1 cellular context compared by ENCODE assay signal in the genomic region with DNA sequence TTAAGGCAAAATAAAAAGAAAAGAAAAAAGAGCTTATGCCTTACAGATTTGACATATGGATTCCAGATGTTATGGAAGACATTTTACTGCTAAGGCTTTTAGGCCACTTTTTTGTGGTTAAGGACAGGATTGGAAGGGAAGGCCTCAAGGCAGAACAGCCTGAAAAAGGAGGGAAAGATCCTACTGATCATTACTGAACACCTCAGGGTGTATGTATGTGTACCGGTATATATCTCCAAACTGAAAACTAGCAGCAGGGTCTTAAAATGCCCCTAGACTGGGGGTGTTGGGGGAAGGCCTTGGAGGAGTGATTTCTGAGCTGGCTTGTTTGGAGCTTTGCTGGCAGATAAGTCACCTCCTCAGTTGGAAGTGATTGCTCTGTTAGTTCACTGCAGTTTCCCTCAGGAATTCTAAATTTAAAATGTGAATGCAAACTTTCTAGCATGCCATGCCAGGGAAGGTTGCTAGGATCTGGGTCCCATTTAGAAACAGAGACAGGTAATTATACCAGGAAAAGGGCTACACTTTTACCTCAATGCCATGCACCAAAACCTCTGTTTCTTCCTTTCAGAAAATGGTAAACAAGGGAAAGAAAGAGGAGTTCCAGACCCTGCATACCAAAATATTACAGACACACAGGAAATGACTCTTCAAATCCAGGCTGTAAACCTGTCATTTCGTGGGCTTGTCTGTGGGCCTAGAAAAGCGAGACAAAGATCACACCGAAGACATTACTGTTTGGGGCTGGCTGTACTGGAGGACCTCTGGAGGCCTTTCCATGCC.
TF ChIP-seq lines count a peak whose summit lies in the region.

No MANE protein-coding gene starts in this region.

TF ChIP-seq in K562, 482 proteins besides CTCF, POLR2A, EP300 and RAD21 (continued from another document and continues in another):
- TF ChIP-seq PHTF2 (CRISPR knock-in tag; IDR thresholded peaks at IDR 0.05) = no peak
- TF ChIP-seq ZFX (CRISPR knock-in tag; IDR thresholded peaks at IDR 0.05) = peak; percentile 69
- 0 out of 2 replicates have a peak, but pooled peaks have one; percentile 41 for TF ChIP-seq SMARCE1 (IDR thresholded peaks at IDR 0.05)
- TF ChIP-seq MIER1 (IDR thresholded peaks at IDR 0.05; ENCODE audit: low read depth) = no peak
- no peak for TF ChIP-seq SMARCC2 (IDR thresholded peaks at IDR 0.05; ENCODE audit: low read depth)
- no peak for TF ChIP-seq GABPB2 (CRISPR knock-in tag; conservative IDR thresholded peaks at IDR 0.05)
- TF ChIP-seq NR2C1 (IDR thresholded peaks at IDR 0.05) = no peak
- peak; percentile 8; the same call in 1 of the 2 replicates for TF ChIP-seq NR2C1 (tag; IDR thresholded peaks at IDR 0.05)
- TF ChIP-seq DMBX1 (CRISPR knock-in tag; IDR thresholded peaks at IDR 0.05; ENCODE audit: borderline replicate concordance) = peak; percentile 46
- peak; percentile 31; the same call in 1 of the 2 replicates for TF ChIP-seq CBFA2T3 (IDR thresholded peaks at IDR 0.05)
- no peak for TF ChIP-seq NCOA1 (IDR thresholded peaks at IDR 0.05; ENCODE audit: low read depth)
- 0 out of 2 replicates have a peak, but pooled peaks have one; percentile 59 for TF ChIP-seq ZNF197 (CRISPR knock-in tag; IDR thresholded peaks at IDR 0.05; ENCODE audit: low read depth)
- peak; percentile 57; the same call in 1 of the 2 replicates for TF ChIP-seq SMARCA4 (IDR thresholded peaks at IDR 0.05)
- peak; percentile 52; the same call in 1 of the 2 replicates for TF ChIP-seq POLR2H (tag; IDR thresholded peaks at IDR 0.05; ENCODE audit: low read depth)
- no peak for TF ChIP-seq NR2C2 (CRISPR knock-in tag; IDR thresholded peaks at IDR 0.05)
- peak; percentile 3; the same call in 1 of the 2 replicates for TF ChIP-seq NR2C2 (tag; IDR thresholded peaks at IDR 0.05)
- peak; percentile 48 for TF ChIP-seq HDAC3 (IDR thresholded peaks at IDR 0.05; ENCODE audit: borderline replicate concordance, partially characterized antibody)
- TF ChIP-seq SMAD1 (IDR thresholded peaks at IDR 0.05; ENCODE audit: low read depth, low read length, partially characterized antibody) = no peak
- no peak for TF ChIP-seq ZNF217 (CRISPR knock-in tag; IDR thresholded peaks at IDR 0.05)
- TF ChIP-seq, protein P1, sequence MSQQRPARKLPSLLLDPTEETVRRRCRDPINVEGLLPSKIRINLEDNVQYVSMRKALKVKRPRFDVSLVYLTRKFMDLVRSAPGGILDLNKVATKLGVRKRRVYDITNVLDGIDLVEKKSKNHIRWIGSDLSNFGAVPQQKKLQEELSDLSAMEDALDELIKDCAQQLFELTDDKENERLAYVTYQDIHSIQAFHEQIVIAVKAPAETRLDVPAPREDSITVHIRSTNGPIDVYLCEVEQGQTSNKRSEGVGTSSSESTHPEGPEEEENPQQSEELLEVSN (IDR thresholded peaks at IDR 0.05; ENCODE audit: borderline replicate concordance in 1 of 2, extremely low read depth in 1 of 2, insufficient read depth in 1 of 2, insufficient read length in 1 of 2, low read depth in 1 of 2, low read length in 1 of 2, poor library complexity in 1 of 2, severe bottlenecking in 1 of 2) = peak in 1 of 2 experiments; percentile 15
- TF ChIP-seq, protein P2, sequence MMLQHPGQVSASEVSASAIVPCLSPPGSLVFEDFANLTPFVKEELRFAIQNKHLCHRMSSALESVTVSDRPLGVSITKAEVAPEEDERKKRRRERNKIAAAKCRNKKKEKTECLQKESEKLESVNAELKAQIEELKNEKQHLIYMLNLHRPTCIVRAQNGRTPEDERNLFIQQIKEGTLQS (IDR thresholded peaks at IDR 0.05) = 0 out of 2 replicates have a peak, but pooled peaks have one; percentile 11
- TF ChIP-seq, protein P2 (CRISPR knock-in tag; conservative IDR thresholded peaks at IDR 0.05) = no peak
- no peak for TF ChIP-seq ZNF717 (CRISPR knock-in tag; IDR thresholded peaks at IDR 0.05)
- TF ChIP-seq ZNF24 (IDR thresholded peaks at IDR 0.05) = no peak
- peak; percentile 70 for TF ChIP-seq NFE2 (IDR thresholded peaks at IDR 0.05; ENCODE audit: low read depth)
- no peak for TF ChIP-seq MCM5 (IDR thresholded peaks at IDR 0.05; ENCODE audit: low read depth)
- TF ChIP-seq, protein P3, sequence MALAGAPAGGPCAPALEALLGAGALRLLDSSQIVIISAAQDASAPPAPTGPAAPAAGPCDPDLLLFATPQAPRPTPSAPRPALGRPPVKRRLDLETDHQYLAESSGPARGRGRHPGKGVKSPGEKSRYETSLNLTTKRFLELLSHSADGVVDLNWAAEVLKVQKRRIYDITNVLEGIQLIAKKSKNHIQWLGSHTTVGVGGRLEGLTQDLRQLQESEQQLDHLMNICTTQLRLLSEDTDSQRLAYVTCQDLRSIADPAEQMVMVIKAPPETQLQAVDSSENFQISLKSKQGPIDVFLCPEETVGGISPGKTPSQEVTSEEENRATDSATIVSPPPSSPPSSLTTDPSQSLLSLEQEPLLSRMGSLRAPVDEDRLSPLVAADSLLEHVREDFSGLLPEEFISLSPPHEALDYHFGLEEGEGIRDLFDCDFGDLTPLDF (CRISPR knock-in tag; IDR thresholded peaks at IDR 0.05) = no peak
- TF ChIP-seq ZKSCAN3 (CRISPR knock-in tag; IDR thresholded peaks at IDR 0.05) = no peak
- TF ChIP-seq LEF1 (IDR thresholded peaks at IDR 0.05) = peak; percentile 82
- peak; percentile 37; the same call in 1 of the 2 replicates for TF ChIP-seq BRD4 (IDR thresholded peaks at IDR 0.05)
- TF ChIP-seq, protein P4, sequence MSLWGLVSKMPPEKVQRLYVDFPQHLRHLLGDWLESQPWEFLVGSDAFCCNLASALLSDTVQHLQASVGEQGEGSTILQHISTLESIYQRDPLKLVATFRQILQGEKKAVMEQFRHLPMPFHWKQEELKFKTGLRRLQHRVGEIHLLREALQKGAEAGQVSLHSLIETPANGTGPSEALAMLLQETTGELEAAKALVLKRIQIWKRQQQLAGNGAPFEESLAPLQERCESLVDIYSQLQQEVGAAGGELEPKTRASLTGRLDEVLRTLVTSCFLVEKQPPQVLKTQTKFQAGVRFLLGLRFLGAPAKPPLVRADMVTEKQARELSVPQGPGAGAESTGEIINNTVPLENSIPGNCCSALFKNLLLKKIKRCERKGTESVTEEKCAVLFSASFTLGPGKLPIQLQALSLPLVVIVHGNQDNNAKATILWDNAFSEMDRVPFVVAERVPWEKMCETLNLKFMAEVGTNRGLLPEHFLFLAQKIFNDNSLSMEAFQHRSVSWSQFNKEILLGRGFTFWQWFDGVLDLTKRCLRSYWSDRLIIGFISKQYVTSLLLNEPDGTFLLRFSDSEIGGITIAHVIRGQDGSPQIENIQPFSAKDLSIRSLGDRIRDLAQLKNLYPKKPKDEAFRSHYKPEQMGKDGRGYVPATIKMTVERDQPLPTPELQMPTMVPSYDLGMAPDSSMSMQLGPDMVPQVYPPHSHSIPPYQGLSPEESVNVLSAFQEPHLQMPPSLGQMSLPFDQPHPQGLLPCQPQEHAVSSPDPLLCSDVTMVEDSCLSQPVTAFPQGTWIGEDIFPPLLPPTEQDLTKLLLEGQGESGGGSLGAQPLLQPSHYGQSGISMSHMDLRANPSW (CRISPR knock-in tag; IDR thresholded peaks at IDR 0.05) = no peak
- no peak for TF ChIP-seq TARDBP (IDR thresholded peaks at IDR 0.05)
- TF ChIP-seq ZNF436 (CRISPR knock-in tag; IDR thresholded peaks at IDR 0.05) = no peak
- peak; percentile 62; the same call in 1 of the 2 replicates for TF ChIP-seq ZKSCAN8 (CRISPR knock-in tag; IDR thresholded peaks at IDR 0.05)
- no peak for TF ChIP-seq ZFP30 (CRISPR knock-in tag; IDR thresholded peaks at IDR 0.05; ENCODE audit: borderline replicate concordance)
- no peak for TF ChIP-seq SRSF7 (optimal IDR thresholded peaks at IDR 0.05; ENCODE audit: low read depth, low read length)
- TF ChIP-seq, protein P5, sequence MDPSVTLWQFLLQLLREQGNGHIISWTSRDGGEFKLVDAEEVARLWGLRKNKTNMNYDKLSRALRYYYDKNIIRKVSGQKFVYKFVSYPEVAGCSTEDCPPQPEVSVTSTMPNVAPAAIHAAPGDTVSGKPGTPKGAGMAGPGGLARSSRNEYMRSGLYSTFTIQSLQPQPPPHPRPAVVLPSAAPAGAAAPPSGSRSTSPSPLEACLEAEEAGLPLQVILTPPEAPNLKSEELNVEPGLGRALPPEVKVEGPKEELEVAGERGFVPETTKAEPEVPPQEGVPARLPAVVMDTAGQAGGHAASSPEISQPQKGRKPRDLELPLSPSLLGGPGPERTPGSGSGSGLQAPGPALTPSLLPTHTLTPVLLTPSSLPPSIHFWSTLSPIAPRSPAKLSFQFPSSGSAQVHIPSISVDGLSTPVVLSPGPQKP (CRISPR knock-in tag; IDR thresholded peaks at IDR 0.05) = no peak
- no peak for TF ChIP-seq POLR2AphosphoS2 (IDR thresholded peaks at IDR 0.05; ENCODE audit: low read length)
- no peak for TF ChIP-seq ZSCAN32 (CRISPR knock-in tag; IDR thresholded peaks at IDR 0.05)
- TF ChIP-seq FOSL1 (tag; conservative IDR thresholded peaks at IDR 0.05) = no peak
- no peak for TF ChIP-seq ZNF668 (CRISPR knock-in tag; IDR thresholded peaks at IDR 0.05)
- no peak for TF ChIP-seq ZNF263 (CRISPR knock-in tag; IDR thresholded peaks at IDR 0.05; ENCODE audit: borderline replicate concordance)
- TF ChIP-seq ZNF134 (CRISPR knock-in tag; conservative IDR thresholded peaks at IDR 0.05) = no peak
- no peak for TF ChIP-seq CCNT2 (IDR thresholded peaks at IDR 0.05; ENCODE audit: borderline replicate concordance, extremely low read depth, insufficient read length, low read depth, low read length)
- TF ChIP-seq CBX3 (IDR thresholded peaks at IDR 0.05; ENCODE audit: borderline replicate concordance in 1 of 2, low read length in 2 of 2) = peak in 1 of 2 experiments; percentile 75; a peak in 1 of 3 replicates
- no peak for TF ChIP-seq SP1 (CRISPR knock-in tag; IDR thresholded peaks at IDR 0.05)
- peak; percentile 29; the same call in 1 of the 2 replicates for TF ChIP-seq NCOA6 (IDR thresholded peaks at IDR 0.05)
- no peak for TF ChIP-seq KDM5B (IDR thresholded peaks at IDR 0.05; ENCODE audit: insufficient replicate concordance, low read depth, low read length)
- TF ChIP-seq ZNF785 (CRISPR knock-in tag; IDR thresholded peaks at IDR 0.05) = no peak
- no peak for TF ChIP-seq MED1 (CRISPR knock-in tag; IDR thresholded peaks at IDR 0.05; ENCODE audit: borderline replicate concordance)
- TF ChIP-seq, protein P6, sequence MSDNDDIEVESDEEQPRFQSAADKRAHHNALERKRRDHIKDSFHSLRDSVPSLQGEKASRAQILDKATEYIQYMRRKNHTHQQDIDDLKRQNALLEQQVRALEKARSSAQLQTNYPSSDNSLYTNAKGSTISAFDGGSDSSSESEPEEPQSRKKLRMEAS (CRISPR knock-in tag; IDR thresholded peaks at IDR 0.05) = no peak
- TF ChIP-seq, protein P7, sequence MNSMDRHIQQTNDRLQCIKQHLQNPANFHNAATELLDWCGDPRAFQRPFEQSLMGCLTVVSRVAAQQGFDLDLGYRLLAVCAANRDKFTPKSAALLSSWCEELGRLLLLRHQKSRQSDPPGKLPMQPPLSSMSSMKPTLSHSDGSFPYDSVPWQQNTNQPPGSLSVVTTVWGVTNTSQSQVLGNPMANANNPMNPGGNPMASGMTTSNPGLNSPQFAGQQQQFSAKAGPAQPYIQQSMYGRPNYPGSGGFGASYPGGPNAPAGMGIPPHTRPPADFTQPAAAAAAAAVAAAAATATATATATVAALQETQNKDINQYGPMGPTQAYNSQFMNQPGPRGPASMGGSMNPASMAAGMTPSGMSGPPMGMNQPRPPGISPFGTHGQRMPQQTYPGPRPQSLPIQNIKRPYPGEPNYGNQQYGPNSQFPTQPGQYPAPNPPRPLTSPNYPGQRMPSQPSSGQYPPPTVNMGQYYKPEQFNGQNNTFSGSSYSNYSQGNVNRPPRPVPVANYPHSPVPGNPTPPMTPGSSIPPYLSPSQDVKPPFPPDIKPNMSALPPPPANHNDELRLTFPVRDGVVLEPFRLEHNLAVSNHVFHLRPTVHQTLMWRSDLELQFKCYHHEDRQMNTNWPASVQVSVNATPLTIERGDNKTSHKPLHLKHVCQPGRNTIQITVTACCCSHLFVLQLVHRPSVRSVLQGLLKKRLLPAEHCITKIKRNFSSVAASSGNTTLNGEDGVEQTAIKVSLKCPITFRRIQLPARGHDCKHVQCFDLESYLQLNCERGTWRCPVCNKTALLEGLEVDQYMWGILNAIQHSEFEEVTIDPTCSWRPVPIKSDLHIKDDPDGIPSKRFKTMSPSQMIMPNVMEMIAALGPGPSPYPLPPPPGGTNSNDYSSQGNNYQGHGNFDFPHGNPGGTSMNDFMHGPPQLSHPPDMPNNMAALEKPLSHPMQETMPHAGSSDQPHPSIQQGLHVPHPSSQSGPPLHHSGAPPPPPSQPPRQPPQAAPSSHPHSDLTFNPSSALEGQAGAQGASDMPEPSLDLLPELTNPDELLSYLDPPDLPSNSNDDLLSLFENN (IDR thresholded peaks at IDR 0.05; ENCODE audit: low read depth in 2 of 2, low read length in 2 of 2) = no peak
- 0 out of 2 replicates have a peak, but pooled peaks have one; percentile 18 for TF ChIP-seq ATF7 (IDR thresholded peaks at IDR 0.05)
- peak; percentile 99 for TF ChIP-seq ZNF583 (CRISPR knock-in tag; IDR thresholded peaks at IDR 0.05)
- TF ChIP-seq, protein P8, sequence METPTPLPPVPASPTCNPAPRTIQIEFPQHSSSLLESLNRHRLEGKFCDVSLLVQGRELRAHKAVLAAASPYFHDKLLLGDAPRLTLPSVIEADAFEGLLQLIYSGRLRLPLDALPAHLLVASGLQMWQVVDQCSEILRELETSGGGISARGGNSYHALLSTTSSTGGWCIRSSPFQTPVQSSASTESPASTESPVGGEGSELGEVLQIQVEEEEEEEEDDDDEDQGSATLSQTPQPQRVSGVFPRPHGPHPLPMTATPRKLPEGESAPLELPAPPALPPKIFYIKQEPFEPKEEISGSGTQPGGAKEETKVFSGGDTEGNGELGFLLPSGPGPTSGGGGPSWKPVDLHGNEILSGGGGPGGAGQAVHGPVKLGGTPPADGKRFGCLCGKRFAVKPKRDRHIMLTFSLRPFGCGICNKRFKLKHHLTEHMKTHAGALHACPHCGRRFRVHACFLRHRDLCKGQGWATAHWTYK (CRISPR knock-in tag; IDR thresholded peaks at IDR 0.05) = no peak
- TF ChIP-seq MAFF (IDR thresholded peaks at IDR 0.05; ENCODE audit: low read length) = no peak
- peak in 1 of 2 experiments; percentile 14; a peak in 1 of 4 replicates for TF ChIP-seq TRIM24 (IDR thresholded peaks at IDR 0.05)
- TF ChIP-seq, protein P9, sequence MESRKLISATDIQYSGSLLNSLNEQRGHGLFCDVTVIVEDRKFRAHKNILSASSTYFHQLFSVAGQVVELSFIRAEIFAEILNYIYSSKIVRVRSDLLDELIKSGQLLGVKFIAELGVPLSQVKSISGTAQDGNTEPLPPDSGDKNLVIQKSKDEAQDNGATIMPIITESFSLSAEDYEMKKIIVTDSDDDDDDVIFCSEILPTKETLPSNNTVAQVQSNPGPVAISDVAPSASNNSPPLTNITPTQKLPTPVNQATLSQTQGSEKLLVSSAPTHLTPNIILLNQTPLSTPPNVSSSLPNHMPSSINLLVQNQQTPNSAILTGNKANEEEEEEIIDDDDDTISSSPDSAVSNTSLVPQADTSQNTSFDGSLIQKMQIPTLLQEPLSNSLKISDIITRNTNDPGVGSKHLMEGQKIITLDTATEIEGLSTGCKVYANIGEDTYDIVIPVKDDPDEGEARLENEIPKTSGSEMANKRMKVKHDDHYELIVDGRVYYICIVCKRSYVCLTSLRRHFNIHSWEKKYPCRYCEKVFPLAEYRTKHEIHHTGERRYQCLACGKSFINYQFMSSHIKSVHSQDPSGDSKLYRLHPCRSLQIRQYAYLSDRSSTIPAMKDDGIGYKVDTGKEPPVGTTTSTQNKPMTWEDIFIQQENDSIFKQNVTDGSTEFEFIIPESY (CRISPR knock-in tag; IDR thresholded peaks at IDR 0.05) = no peak
- TF ChIP-seq PCBP2 (IDR thresholded peaks at IDR 0.05; ENCODE audit: low read depth, low read length, poor library complexity, severe bottlenecking) = no peak
- no peak for TF ChIP-seq IRF2 (CRISPR knock-in tag; IDR thresholded peaks at IDR 0.05)
